In the genomic region with DNA sequence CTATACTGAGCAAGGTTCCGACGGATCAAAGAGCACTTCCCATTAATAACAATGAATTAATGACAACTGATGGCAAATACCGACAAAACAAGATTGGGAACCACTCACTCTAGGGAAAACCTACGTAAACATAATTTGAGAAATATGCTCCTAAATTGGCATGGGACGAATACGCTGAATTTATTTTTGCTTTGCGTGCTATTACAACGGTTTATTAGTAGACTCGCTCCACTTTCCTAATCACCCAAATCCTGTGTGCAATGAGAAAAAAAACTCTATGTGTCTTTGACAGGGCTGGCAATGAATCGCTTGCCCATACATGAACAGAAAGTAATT, we compare ENCODE assay signal across 8 cellular contexts. TPM values are rescaled to one million over a fixed set of nuclear protein-coding genes. Genes with fewer than 3 reads are reported as not detected.
DNase-seq lines count a peak whose midpoint lies in the region; ATAC-seq and TF ChIP-seq lines count a peak whose summit lies in the region.

No MANE protein-coding gene starts in this region.

- H3K36me3 ChIP-seq in hepatocyte (replicated peaks; ENCODE audit: insufficient read depth, low read depth) (no peaks in the 10 kb centered on the region), smooth muscle cell (ENCODE audit: low read depth) (no peaks in the 10 kb centered on the region)

- no peaks in the 10 kb centered on the region for H4K20me1 ChIP-seq in hepatocyte (ENCODE audit: insufficient read depth, poor library complexity, severe bottlenecking)
- no peaks in the 10 kb centered on the region for H4K20me1 ChIP-seq in smooth muscle cell (ENCODE audit: low read depth)

- H3K9me3 Mint-ChIP-seq in activated CD4-positive, alpha-beta memory T cell treated with anti-CD3 and anti-CD28 coated beads, Interleukin-2, amount 10 ng/mL, durations not matched to agents 7 days and 5 days, result no peaks in the 10 kb centered on the region

- H3F3A ChIP-seq in smooth muscle cell (ENCODE audit: low read depth), result no peaks in the 10 kb centered on the region

- TF ChIP-seq CTCF in HFF-Myc (IDR thresholded peaks at IDR 0.05; ENCODE audit: low read depth, low read length, missing control alignments) (no peak), hepatocyte (IDR thresholded peaks at IDR 0.05; ENCODE audit: poor library complexity) (no peak), smooth muscle cell (IDR thresholded peaks at IDR 0.05; ENCODE audit: borderline replicate concordance, insufficient read depth, poor library complexity, severe bottlenecking) (no peak)

- no peak for DNase-seq in HFF-Myc (ENCODE audit: extremely low read depth, low read depth)
- DNase-seq in activated CD4-positive, alpha-beta memory T cell treated with anti-CD3 and anti-CD28 coated beads, Interleukin-2, amount 10 ng/mL, durations not matched to agents 7 days and 5 days, result no peak
- DNase-seq in hepatocyte (ENCODE audit: low spot score), result no peak
- no peak for DNase-seq in smooth muscle cell (lab: John Stamatoyannopoulos, UW; ENCODE audit: unreplicated experiment)
- no peak for DNase-seq in activated CD8-positive, alpha-beta memory T cell treated with anti-CD3 and anti-CD28 coated beads for 24 hours
- no peak for DNase-seq in activated CD4-positive, alpha-beta T cell treated with anti-CD3 and anti-CD28 coated beads for 1 hour

- H3K4me1 ChIP-seq in hepatocyte (ENCODE audit: insufficient read depth), result peaks cover 11% of the 10 kb centered on the region
- no peaks in the 10 kb centered on the region for H3K4me1 ChIP-seq in smooth muscle cell (ENCODE audit: low read depth)

- H3K27ac Mint-ChIP-seq in activated CD4-positive, alpha-beta memory T cell treated with anti-CD3 and anti-CD28 coated beads, Interleukin-2, amount 10 ng/mL, durations not matched to agents 7 days and 5 days, result peak overlapping the region; percentile 59

- H3K4me1 Mint-ChIP-seq in activated CD4-positive, alpha-beta memory T cell treated with anti-CD3 and anti-CD28 coated beads, Interleukin-2, amount 10 ng/mL, durations not matched to agents 7 days and 5 days, result peaks cover 38% of the 10 kb centered on the region

- CTCF ChIA-PET in activated CD4-positive, alpha-beta memory T cell treated with anti-CD3 and anti-CD28 coated beads, Interleukin-2, amount 10 ng/mL, durations not matched to agents 7 days and 5 days (lab: Charles Lee), result interaction anchor here (1.3 to 1.8 kb wide), 5 partner anchors 28 to 210 kb away, joined by 3 to 10 read pairs (median 4); partner anchors contain the start of gene HAT1

- peak overlapping the region; percentile 98 for H3K4me3 Mint-ChIP-seq in activated CD4-positive, alpha-beta memory T cell treated with anti-CD3 and anti-CD28 coated beads, Interleukin-2, amount 10 ng/mL, durations not matched to agents 7 days and 5 days

- H3K36me3 Mint-ChIP-seq in activated CD4-positive, alpha-beta memory T cell treated with anti-CD3 and anti-CD28 coated beads, Interleukin-2, amount 10 ng/mL, durations not matched to agents 7 days and 5 days (ENCODE audit: low read depth), result peaks cover 29% of the 10 kb centered on the region

- H3K27me3 Mint-ChIP-seq in activated CD4-positive, alpha-beta memory T cell treated with anti-CD3 and anti-CD28 coated beads, Interleukin-2, amount 10 ng/mL, durations not matched to agents 7 days and 5 days, result peaks cover 1% of the 10 kb centered on the region

- H3K9me3 ChIP-seq in hepatocyte (ENCODE audit: low read depth) (peaks cover 3% of the 10 kb centered on the region), smooth muscle cell (replicated peaks; ENCODE audit: low read depth) (no peaks in the 10 kb centered on the region)

- H3K27me3 ChIP-seq in hepatocyte, result peaks cover 4% of the 10 kb centered on the region
- H3K27me3 ChIP-seq in smooth muscle cell (ENCODE audit: low read depth), result no peaks in the 10 kb centered on the region

- no peaks in the 10 kb centered on the region for H3K79me2 ChIP-seq in hepatocyte
- H3K79me2 ChIP-seq in smooth muscle cell (ENCODE audit: low read depth), result no peaks in the 10 kb centered on the region

- peak overlapping the region; percentile 88 for H3K4me2 ChIP-seq in hepatocyte
- peak overlapping the region; percentile 88 for H3K4me2 ChIP-seq in smooth muscle cell

- POLR2A ChIA-PET in activated CD4-positive, alpha-beta memory T cell treated with anti-CD3 and anti-CD28 coated beads, Interleukin-2, amount 10 ng/mL, durations not matched to agents 7 days and 5 days (lab: Charles Lee), result interaction anchor here (0.6 to 4.4 kb wide), 5 partner anchors 12 to 662 kb away, joined by 3 to 53 read pairs (median 8); partner anchors contain the start of gene HAT1

- 50% methylated on average over 10 of the region's 10 CpGs for WGBS in hepatocyte (ENCODE audit: low lambda C conversion rate, missing lambda C conversion rate)
- WGBS in smooth muscle cell (ENCODE audit: low lambda C conversion rate), result 51% methylated on average over 10 of the region's 10 CpGs

- H2AFZ ChIP-seq in hepatocyte (peak overlapping the region; percentile 61), smooth muscle cell (ENCODE audit: low read depth) (peak overlapping the region; percentile 98)

- H3K4me3 ChIP-seq in HFF-Myc (replicated peaks; ENCODE audit: low read depth, low read length), result peak overlapping the region; percentile 68
- peak overlapping the region; percentile 81 for H3K4me3 ChIP-seq in hepatocyte
- H3K4me3 ChIP-seq in smooth muscle cell, result peak overlapping the region; percentile 93

- H3K9me2 ChIP-seq in hepatocyte (replicated peaks; ENCODE audit: insufficient read depth), result no peaks in the 10 kb centered on the region

- no peak for ATAC-seq in GM21825 (IDR thresholded peaks at IDR 0.05; ENCODE audit: unreplicated experiment)
- no peak for ATAC-seq in HG03565 (IDR thresholded peaks at IDR 0.05; ENCODE audit: unreplicated experiment)

- H3K27ac ChIP-seq in hepatocyte, result peak overlapping the region; percentile 59
- peak overlapping the region; percentile 51 for H3K27ac ChIP-seq in smooth muscle cell (ENCODE audit: low read depth)

- peak overlapping the region; percentile 80 for H3K9ac ChIP-seq in smooth muscle cell (ENCODE audit: low read depth)

RNA-seq across cellular contexts. Expression of gene SLC25A12, which starts 0.5 kb away (rescaled TPM):
- total RNA-seq in activated CD4-positive, alpha-beta memory T cell treated with anti-CD3 and anti-CD28 coated beads, Interleukin-2, amount 10 ng/mL, durations not matched to agents 7 days and 5 days, result 10 to 100 TPM; 24.1 to 28.1 TPM
- total RNA-seq in hepatocyte (9.4 and 11.1 TPM in 2 replicates), smooth muscle cell (22.3 and 22.4 TPM in 2 replicates)
- polyA plus RNA-seq in hepatocyte (3.8 and 7.1 TPM in 2 replicates), smooth muscle cell (10.5 and 11.2 TPM in 2 replicates)

RNA-seq across cellular contexts. Expression of gene HAT1, which starts 27.7 kb away (rescaled TPM):
- 10 to 100 TPM; 59.4 to 59.5 TPM for total RNA-seq in activated CD4-positive, alpha-beta memory T cell treated with anti-CD3 and anti-CD28 coated beads, Interleukin-2, amount 10 ng/mL, durations not matched to agents 7 days and 5 days
- 34.4 and 35.3 TPM in 2 replicates for total RNA-seq in hepatocyte
- polyA plus RNA-seq in hepatocyte, result 54.3 and 56.7 TPM in 2 replicates
- 46.7 and 65.7 TPM in 2 replicates for total RNA-seq in smooth muscle cell
- polyA plus RNA-seq in smooth muscle cell, result 56.6 and 59.1 TPM in 2 replicates
